Comparison of ENCODE assay signal across 24 cellular contexts in genomic region chr6:139475231-139475630, GRCh38.
A peak's percentile ranks its signal among the peaks of the same experiment; 100 is the strongest.
DNase-seq lines count a peak whose midpoint lies in the region; ATAC-seq, FAIRE-seq and TF ChIP-seq lines count a peak whose summit lies in the region.
"Had no signal": no experiment of that assay in that cellular context is flagged by ENCODE, and none has a peak within 500 bp of the region (broad histone marks: within the 10 kb centered on the region; RNA-seq: fewer than 3 reads in every experiment).

No MANE protein-coding gene starts in this region.

- H3K4me1 Mint-ChIP-seq in neural crest cell = peaks cover 74% of the 10 kb centered on the region

- H3K4me3 Mint-ChIP-seq in neural crest cell = peak overlapping the region; percentile 67
- H3K4me3 Mint-ChIP-seq: stimulated activated effector memory CD8-positive, alpha-beta T cell treated with anti-CD3 and anti-CD28 coated beads, Interleukin-12 subunit alpha, Interleukin-12 subunit beta, amount 100 ng/mL, for 72 hours had no signal

- no peak overlapping the region for H3K23ac ChIP-seq in H1 (ENCODE audit: insufficient read length)

- H2AK5ac ChIP-seq in H1 (ENCODE audit: low read depth, low read length) = no peak overlapping the region

- no peak overlapping the region for H4K8ac ChIP-seq in H1 (ENCODE audit: extremely low read depth, insufficient read depth, low read length)

- H2BK20ac ChIP-seq in H1 (ENCODE audit: low read length) = no peak overlapping the region

- ATAC-seq in HG03108 (IDR thresholded peaks at IDR 0.05; ENCODE audit: unreplicated experiment) = no peak
- ATAC-seq: activated CD4-positive, CD25-positive, alpha-beta regulatory T cell treated with anti-CD3 and anti-CD28 coated beads, Interleukin-2, amount 50 U/mL, for 24 hours; effector memory CD8-positive, alpha-beta T cell; stimulated activated effector memory CD8-positive, alpha-beta T cell treated with anti-CD3 and anti-CD28 coated beads, Interleukin-12 subunit alpha, Interleukin-12 subunit beta, amount 100 ng/mL, for 72 hours had no signal

- H2AFZ ChIP-seq in H1 (ENCODE audit: low read length) = no peak overlapping the region

- no peaks in the 10 kb centered on the region for H3K23me2 ChIP-seq in H1 (ENCODE audit: low read depth, low read length)

- H3K14ac ChIP-seq in H1 (ENCODE audit: insufficient read length) = no peak overlapping the region

- H3K4ac ChIP-seq in H1 (replicated peaks; ENCODE audit: insufficient read length, low read depth, low read length) = no peak overlapping the region

- DNase-seq in cardiac muscle cell (ENCODE audit: low read depth in 1 of 2, low spot score in 1 of 2) (no peak), right atrium auricular region (ENCODE audit: low spot score) (no peak), H1 (ENCODE audit: low read depth in 1 of 2, low spot score in 2 of 2) (no peak), neural crest cell (ENCODE audit: low read depth, low spot score) (no peak), activated gamma-delta T cell treated with Interleukin-2 at 50 U/mL for 16 hours (no peak), NCI-H226 (no peak), NCI-H2029 (lab: John Stamatoyannopoulos, UW) (no peak)
- DNase-seq: activated CD8-positive, alpha-beta memory T cell treated with anti-CD3 and anti-CD28 coated beads for 24 hours; activated naive CD4-positive, alpha-beta T cell treated with anti-CD3 and anti-CD28 coated beads, Interleukin-2, amount 50 U/mL, for 16 hours; activated T-cell treated with anti-CD3 and anti-CD28 coated beads, Interleukin-2, amount 50 U/mL, for 48 hours; Calu3; effector memory CD8-positive, alpha-beta T cell; EL; KG1; NCI-H187; nucleus accumbens; right cardiac atrium; T1000 had no signal

- H2BK12ac ChIP-seq in H1 (ENCODE audit: low read depth, low read length) = no peak overlapping the region

- no peaks in the 10 kb centered on the region for H3K36me3 Mint-ChIP-seq in neural crest cell (ENCODE audit: low read depth)
- H3K36me3 Mint-ChIP-seq: stimulated activated effector memory CD8-positive, alpha-beta T cell treated with anti-CD3 and anti-CD28 coated beads, Interleukin-12 subunit alpha, Interleukin-12 subunit beta, amount 100 ng/mL, for 72 hours had no signal

- H3K36me3 ChIP-seq in cardiac muscle cell (no peaks in the 10 kb centered on the region), right atrium auricular region (no peaks in the 10 kb centered on the region), H1 (ENCODE audit: control insufficient read depth in 2 of 4, insufficient read depth in 4 of 4, low read length in 3 of 4) (no peaks in the 10 kb centered on the region)
- H3K36me3 ChIP-seq: ascending aorta; BLaER1 treated with 17β-estradiol and CSF1 and Interleukin-3, amounts not matched to agents 10 nM and 100 nM had no signal

- TF ChIP-seq CTCF in cardiac muscle cell (IDR thresholded peaks at IDR 0.05; ENCODE audit: low read depth, low read length) (no peak), right atrium auricular region (IDR thresholded peaks at IDR 0.05) (no peak), H1 (IDR thresholded peaks at IDR 0.05; ENCODE audit: control extremely low read depth in 1 of 3, insufficient read depth in 1 of 3, low read depth in 1 of 3, low read length in 3 of 3) (no peak), neural crest cell (conservative IDR thresholded peaks at IDR 0.05) (no peak)

- WGBS in H1 (ENCODE audit: extremely low coverage in 1 of 2, insufficient coverage in 1 of 2, insufficient read length in 1 of 2, insufficient replicate concordance in 2 of 2, low coverage in 1 of 2, low lambda C conversion rate in 2 of 2, missing lambda C conversion rate in 1 of 2), 2 experiments = 79% methylated on average over 5 of the region's 5 CpGs; no CpG with 5 or more reads in 1 of the 2 experiments

- POLR2A ChIA-PET in H1 (lab: Charles Lee; ENCODE audit: partially characterized antibody) = interaction anchor here (1.4 to 4.0 kb wide), 2 partner anchors 79 to 101 kb away, joined by 3 to 27 read pairs; partner anchors contain the start of gene CITED2

- no peak overlapping the region for H4K91ac ChIP-seq in H1 (replicated peaks; ENCODE audit: insufficient read length, low read length)

- no peak overlapping the region for H3K4me3 ChIP-seq in cardiac muscle cell
- H3K4me3 ChIP-seq in right atrium auricular region = no peak overlapping the region
- no peak overlapping the region for H3K4me3 ChIP-seq in H1 (ENCODE audit: extremely low read depth in 1 of 4, insufficient read depth in 2 of 4, low read depth in 3 of 4, low read length in 4 of 4)
- H3K4me3 ChIP-seq: ascending aorta; BLaER1 treated with 17β-estradiol and CSF1 and Interleukin-3, amounts not matched to agents 10 nM and 100 nM had no signal

- TF ChIP-seq EP300 in H1 (IDR thresholded peaks at IDR 0.05; ENCODE audit: borderline replicate concordance in 1 of 2, low read depth in 2 of 2, low read length in 2 of 2) = no peak

- H3K56ac ChIP-seq in H1 (replicated peaks; ENCODE audit: insufficient read length, low read depth, low read length) = no peak overlapping the region

- H3K4me1 ChIP-seq in cardiac muscle cell (ENCODE audit: low read depth) (peaks cover 17% of the 10 kb centered on the region), right atrium auricular region (peaks cover 0 to 25% of the 10 kb centered on the region in 2 donors), H1 (replicated peaks in 1 of 4; ENCODE audit: control insufficient read depth in 3 of 4, insufficient read depth in 4 of 4, low read length in 3 of 4) (peaks cover 13 to 33% (median 20%) of the 10 kb centered on the region in 4 experiments)

- TF ChIP-seq RAD21 in H1 (IDR thresholded peaks at IDR 0.05 in 1 of 2, conservative IDR thresholded peaks at IDR 0.05 in 1 of 2; ENCODE audit: low read depth in 2 of 2, low read length in 2 of 2) = no peak

- H3K9me3 ChIP-seq in cardiac muscle cell (ENCODE audit: low read depth) (no peaks in the 10 kb centered on the region), right atrium auricular region (no peaks in the 10 kb centered on the region), H1 (ENCODE audit: insufficient read depth in 2 of 2, low read depth in 1 of 2, low read length in 1 of 2) (no peaks in the 10 kb centered on the region)
- H3K9me3 ChIP-seq: ascending aorta; BLaER1 treated with 17β-estradiol and CSF1 and Interleukin-3, amounts not matched to agents 10 nM and 100 nM had no signal

- no peak for TF ChIP-seq POLR2A in H1 (IDR thresholded peaks at IDR 0.05; ENCODE audit: control extremely low read depth in 1 of 2, low read depth in 2 of 2, low read length in 2 of 2)

- H2BK120ac ChIP-seq in H1 (replicated peaks; ENCODE audit: low read depth, low read length) = no peak overlapping the region

- no peaks in the 10 kb centered on the region for H3K27me3 Mint-ChIP-seq in neural crest cell (ENCODE audit: low read depth)
- H3K27me3 Mint-ChIP-seq: effector memory CD8-positive, alpha-beta T cell had no signal

- no peak for FAIRE-seq in H1 (lab: Jason Lieb, UNC)

- H3K9ac ChIP-seq in H1 (replicated peaks in 1 of 4; ENCODE audit: extremely low read depth in 1 of 4, low read depth in 3 of 4, low read length in 3 of 4) = no peak overlapping the region
- H3K9ac ChIP-seq: BLaER1 treated with 17β-estradiol and CSF1 and Interleukin-3, amounts not matched to agents 10 nM and 100 nM had no signal

- H3K79me2 ChIP-seq in H1 (ENCODE audit: control insufficient read depth in 1 of 2, insufficient read depth in 2 of 2, low read length in 2 of 2) = no peaks in the 10 kb centered on the region

- H2BK15ac ChIP-seq in H1 (ENCODE audit: low read length) = no peak overlapping the region

- H2BK5ac ChIP-seq in H1 (ENCODE audit: low read depth, low read length) = no peak overlapping the region

- no peaks in the 10 kb centered on the region for H4K20me1 ChIP-seq in H1 (replicated peaks in 1 of 2; ENCODE audit: control insufficient read depth in 1 of 2, insufficient read depth in 2 of 2, low read length in 2 of 2)
- H4K20me1 ChIP-seq: BLaER1 treated with 17β-estradiol and CSF1 and Interleukin-3, amounts not matched to agents 10 nM and 100 nM had no signal

- H3K27ac ChIP-seq in cardiac muscle cell = peak overlapping the region; percentile 54
- H3K27ac ChIP-seq in right atrium auricular region = no peak overlapping the region
- peak overlapping the region; percentile 20; the same call in 1 of the 2 replicates for H3K27ac ChIP-seq in H1 (ENCODE audit: low read depth, low read length)
- H3K27ac ChIP-seq: ascending aorta; BLaER1 treated with 17β-estradiol and CSF1 and Interleukin-3, amounts not matched to agents 10 nM and 100 nM; RWPE1 had no signal

- 0 out of 4 replicates have a peak overlapping the region, but pooled peaks of 1 of the 2 experiments have one; percentile 21 for H3K4me2 ChIP-seq in H1 (ENCODE audit: insufficient read depth in 1 of 2, low read depth in 2 of 2, low read length in 2 of 2)

- peak overlapping the region; percentile 18 for H4K5ac ChIP-seq in H1 (ENCODE audit: insufficient read length, low read depth, low read length)

- H3K79me1 ChIP-seq in H1 (ENCODE audit: low read depth, low read length) = no peaks in the 10 kb centered on the region

- no peak overlapping the region; the same call in 1 of the 2 replicates for H3K18ac ChIP-seq in H1 (ENCODE audit: extremely low read depth, low read length)

- H3K27me3 ChIP-seq in cardiac muscle cell (no peaks in the 10 kb centered on the region), right atrium auricular region (no peaks in the 10 kb centered on the region), H1 (replicated peaks in 1 of 4; ENCODE audit: control insufficient read depth in 3 of 4, extremely low read depth in 1 of 4, insufficient read depth in 3 of 4, low read length in 3 of 4) (no peaks in the 10 kb centered on the region)
- H3K27me3 ChIP-seq: ascending aorta; BLaER1 treated with 17β-estradiol and CSF1 and Interleukin-3, amounts not matched to agents 10 nM and 100 nM had no signal

- CTCF ChIA-PET in H1 (lab: Charles Lee; ENCODE audit: partially characterized antibody) = interaction anchor here (1.2 kb wide), 1 partner anchor 105 kb away, joined by 3 read pairs; no protein-coding TSS in a partner anchor

- H3K9me3 Mint-ChIP-seq in neural crest cell = peaks cover 3% of the 10 kb centered on the region
- H3K9me3 Mint-ChIP-seq: effector memory CD8-positive, alpha-beta T cell; stimulated activated effector memory CD8-positive, alpha-beta T cell treated with anti-CD3 and anti-CD28 coated beads, Interleukin-12 subunit alpha, Interleukin-12 subunit beta, amount 100 ng/mL, for 72 hours had no signal

- H3K27ac Mint-ChIP-seq in neural crest cell (ENCODE audit: unreplicated experiment) = peak overlapping the region; percentile 48
- H3K27ac Mint-ChIP-seq: stimulated activated effector memory CD8-positive, alpha-beta T cell treated with anti-CD3 and anti-CD28 coated beads, Interleukin-12 subunit alpha, Interleukin-12 subunit beta, amount 100 ng/mL, for 72 hours had no signal

TF ChIP-seq in H1, 55 proteins besides CTCF, POLR2A, EP300 and RAD21 (continues in another document):
- TF ChIP-seq SIX5 (IDR thresholded peaks at IDR 0.05; ENCODE audit: low read depth, low read length) = no peak
- no peak for TF ChIP-seq GABPA (IDR thresholded peaks at IDR 0.05; ENCODE audit: borderline replicate concordance, insufficient read depth, low read length)
- TF ChIP-seq SP4 (IDR thresholded peaks at IDR 0.05; ENCODE audit: low read length) = no peak
- no peak for TF ChIP-seq ZNF274 (IDR thresholded peaks at IDR 0.05; ENCODE audit: borderline replicate concordance, extremely low read depth, low read length)

Comparison
In these comparisons a context has a peak if more than half of its experiments do, and no peak if none do; other contexts are left out.
1. H3K27ac ChIP-seq: peak in cardiac muscle cell (single experiment) and H1 (single experiment); none in right atrium auricular region (0 of 2).